ENCODE assay signal across 9 cellular contexts in the genomic region with DNA sequence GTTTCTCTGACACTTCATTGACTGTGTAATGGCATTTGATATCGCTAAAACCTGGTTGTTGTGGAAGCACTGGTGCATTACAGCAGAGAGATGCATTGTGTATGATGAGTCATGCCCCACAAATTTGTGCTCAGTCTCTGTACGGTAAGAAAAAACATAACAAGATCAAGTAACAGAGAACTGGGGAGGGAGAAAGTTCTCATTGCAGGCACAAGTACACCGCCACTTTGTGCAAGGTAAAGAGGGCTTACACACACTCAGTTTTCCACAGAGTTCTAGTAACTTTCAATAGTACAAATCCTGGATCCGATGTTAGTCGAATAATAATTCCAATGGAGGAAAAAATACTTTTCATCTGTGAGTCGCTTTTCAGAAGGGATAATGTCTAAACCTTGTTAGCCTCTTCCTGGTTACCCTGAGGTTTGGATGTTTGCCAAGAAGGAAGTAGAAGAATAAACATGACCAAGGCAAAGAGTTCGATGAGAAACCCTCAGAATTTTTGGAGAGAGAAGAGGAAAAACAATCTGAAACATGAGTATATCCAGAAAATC.
DNase-seq lines count a peak whose midpoint lies in the region; ATAC-seq, FAIRE-seq and TF ChIP-seq lines count a peak whose summit lies in the region.
"Had no signal": no experiment of that assay in that cellular context is flagged by ENCODE, and none has a peak within 500 bp of the region (broad histone marks: within the 10 kb centered on the region; RNA-seq: fewer than 3 reads in every experiment).

No MANE protein-coding gene starts in this region.

- peaks cover 9% of the 10 kb centered on the region for H3K9me3 Mint-ChIP-seq in activated naive CD8-positive, alpha-beta T cell treated with anti-CD3 and anti-CD28 coated beads, Interleukin-2, amount 50 U/mL, for 24 hours

- no peaks in the 10 kb centered on the region for H3K36me3 Mint-ChIP-seq in activated naive CD8-positive, alpha-beta T cell treated with anti-CD3 and anti-CD28 coated beads, Interleukin-2, amount 50 U/mL, for 24 hours (ENCODE audit: low read depth)

- DNase-seq in A172 (ENCODE audit: low spot score) (peak; percentile 87), HK-2 (ENCODE audit: unreplicated experiment) (peak; percentile 60), SW 1271 (lab: John Stamatoyannopoulos, UW) (peak; percentile 62 to 86), iPS-NIHi11 (ENCODE audit: low spot score) (peak; percentile 39), D721Med (ENCODE audit: insufficient read length, low spot score) (no peak)
- no peak for DNase-seq in activated naive CD8-positive, alpha-beta T cell treated with anti-CD3 and anti-CD28 coated beads, Interleukin-2, amount 50 U/mL, for 24 hours
- DNase-seq: activated T-cell treated with anti-CD3 and anti-CD28 coated beads, Interleukin-2, amount 50 U/mL, for 1 hour had no signal

- FAIRE-seq in D721Med (lab: Jason Lieb, UNC), result no peak

- no peak overlapping the region for H3K4me3 Mint-ChIP-seq in activated naive CD8-positive, alpha-beta T cell treated with anti-CD3 and anti-CD28 coated beads, Interleukin-2, amount 50 U/mL, for 24 hours

- H3K27ac Mint-ChIP-seq in activated naive CD8-positive, alpha-beta T cell treated with anti-CD3 and anti-CD28 coated beads, Interleukin-2, amount 50 U/mL, for 24 hours, result no peak overlapping the region

- H3K27me3 Mint-ChIP-seq in activated naive CD8-positive, alpha-beta T cell treated with anti-CD3 and anti-CD28 coated beads, Interleukin-2, amount 50 U/mL, for 24 hours, result no peaks in the 10 kb centered on the region

- no peak for TF ChIP-seq CTCF in D721Med (IDR thresholded peaks at IDR 0.05; ENCODE audit: insufficient read depth, missing control alignments)

- no peak for ATAC-seq in HG02884 (IDR thresholded peaks at IDR 0.05; ENCODE audit: unreplicated experiment)
- ATAC-seq in HG02763 (IDR thresholded peaks at IDR 0.05; ENCODE audit: unreplicated experiment), result no peak
- no peak for ATAC-seq in activated naive CD8-positive, alpha-beta T cell treated with anti-CD3 and anti-CD28 coated beads, Interleukin-2, amount 50 U/mL, for 24 hours

- H3K4me1 Mint-ChIP-seq in activated naive CD8-positive, alpha-beta T cell treated with anti-CD3 and anti-CD28 coated beads, Interleukin-2, amount 50 U/mL, for 24 hours, result no peaks in the 10 kb centered on the region

Comparison
In these comparisons a context has a peak if more than half of its experiments do, and no peak if none do; other contexts are left out.
1. DNase-seq: peak in A172 (single experiment), HK-2 (single experiment), SW 1271 (2 of 2) and iPS-NIHi11 (single experiment); none in D721Med (single experiment) and activated naive CD8-positive, alpha-beta T cell treated with anti-CD3 and anti-CD28 coated beads, Interleukin-2, amount 50 U/mL, for 24 hours (single experiment).